In genomic region chr5:179840321-179840720, GRCh38 we compare ENCODE assay signal across 26 cellular contexts. TPM values are rescaled to one million over a fixed set of nuclear protein-coding genes. Genes with fewer than 3 reads are reported as not detected.
DNase-seq lines count a peak whose midpoint lies in the region; ATAC-seq and TF ChIP-seq lines count a peak whose summit lies in the region.
"Had no signal": no experiment of that assay in that cellular context is flagged by ENCODE, and none has a peak within 500 bp of the region (broad histone marks: within the 10 kb centered on the region; RNA-seq: fewer than 3 reads in every experiment).

No MANE protein-coding gene starts in this region.

- H3K27ac ChIP-seq in thyroid gland = no peak overlapping the region
- H3K27ac ChIP-seq: BLaER1 treated with 17β-estradiol and CSF1 and Interleukin-3, amounts not matched to agents 10 nM and 100 nM; cardiac muscle cell; neutrophil; upper lobe of right lung had no signal

- intact Hi-C loops in activated naive CD4-positive, alpha-beta T cell treated with anti-CD3 and anti-CD28 coated beads for 36 hours (cut with micrococcal nuclease) = no loop called here
- intact Hi-C loops in left colon (cut with DNase I, micrococcal nuclease) = no loop called here
- intact Hi-C loops in thyroid gland (cut with DNase I) = no loop called here
- intact Hi-C loops in activated CD4-positive, alpha-beta memory T cell treated with anti-CD3 and anti-CD28 coated beads for 36 hours (cut with micrococcal nuclease) = no loop called here

- WGBS in thyroid gland, 2 donors = 90 to 94% methylated on average over 11 of the region's 11 CpGs

- H3K9me3 Mint-ChIP-seq in activated naive CD4-positive, alpha-beta T cell treated with anti-CD3 and anti-CD28 coated beads for 36 hours = peaks cover 3% of the 10 kb centered on the region
- peaks cover 3% of the 10 kb centered on the region for H3K9me3 Mint-ChIP-seq in activated naive CD4-positive, alpha-beta T cell treated with anti-CD3 and anti-CD28 coated beads, Interleukin-2, amount 10 ng/mL, durations not matched to agents 7 days and 5 days
- peaks cover 0 to 4% (median 0%) of the 10 kb centered on the region in 3 donors for H3K9me3 Mint-ChIP-seq in IgD-negative memory B cell
- H3K9me3 Mint-ChIP-seq in progenitor cell of endocrine pancreas (ENCODE audit: low read depth) = peaks cover 5% of the 10 kb centered on the region
- peaks cover 4% of the 10 kb centered on the region for H3K9me3 Mint-ChIP-seq in activated CD4-positive, alpha-beta memory T cell treated with anti-CD3 and anti-CD28 coated beads for 36 hours

- no peak overlapping the region for H3K4me3 ChIP-seq in thyroid gland (replicated peaks in 1 of 3)
- H3K4me3 ChIP-seq: BLaER1 treated with 17β-estradiol and CSF1 and Interleukin-3, amounts not matched to agents 10 nM and 100 nM; cardiac muscle cell; heart right ventricle; mucosa of descending colon; upper lobe of right lung had no signal

- peaks cover 29% of the 10 kb centered on the region for H3K36me3 Mint-ChIP-seq in activated naive CD4-positive, alpha-beta T cell treated with anti-CD3 and anti-CD28 coated beads for 36 hours (ENCODE audit: low read depth)
- peaks cover 29% of the 10 kb centered on the region for H3K36me3 Mint-ChIP-seq in activated naive CD4-positive, alpha-beta T cell treated with anti-CD3 and anti-CD28 coated beads, Interleukin-2, amount 10 ng/mL, durations not matched to agents 7 days and 5 days
- H3K36me3 Mint-ChIP-seq in IgD-negative memory B cell (peaks cover 6% of the 10 kb centered on the region), progenitor cell of endocrine pancreas (ENCODE audit: insufficient read depth) (peaks cover 48% of the 10 kb centered on the region)
- H3K36me3 Mint-ChIP-seq in activated CD4-positive, alpha-beta memory T cell treated with anti-CD3 and anti-CD28 coated beads for 36 hours = peaks cover 36% of the 10 kb centered on the region

- peak overlapping the region; percentile 32 for H3K27ac Mint-ChIP-seq in activated naive CD4-positive, alpha-beta T cell treated with anti-CD3 and anti-CD28 coated beads for 36 hours
- H3K27ac Mint-ChIP-seq in activated naive CD4-positive, alpha-beta T cell treated with anti-CD3 and anti-CD28 coated beads, Interleukin-2, amount 10 ng/mL, durations not matched to agents 7 days and 5 days = no peak overlapping the region
- H3K27ac Mint-ChIP-seq in IgD-negative memory B cell (peak overlapping the region in 2 of 3 donors; percentile 47 to 53), progenitor cell of endocrine pancreas (peak overlapping the region; percentile 41)
- no peak overlapping the region for H3K27ac Mint-ChIP-seq in activated CD4-positive, alpha-beta memory T cell treated with anti-CD3 and anti-CD28 coated beads for 36 hours

- H3K4me3 Mint-ChIP-seq in activated naive CD4-positive, alpha-beta T cell treated with anti-CD3 and anti-CD28 coated beads for 36 hours = no peak overlapping the region
- no peak overlapping the region for H3K4me3 Mint-ChIP-seq in activated naive CD4-positive, alpha-beta T cell treated with anti-CD3 and anti-CD28 coated beads, Interleukin-2, amount 10 ng/mL, durations not matched to agents 7 days and 5 days
- H3K4me3 Mint-ChIP-seq in IgD-negative memory B cell (peak overlapping the region in 1 of 4 donors; percentile 41), progenitor cell of endocrine pancreas (ENCODE audit: low read depth) (no peak overlapping the region)
- H3K4me3 Mint-ChIP-seq in activated CD4-positive, alpha-beta memory T cell treated with anti-CD3 and anti-CD28 coated beads for 36 hours = no peak overlapping the region
- H3K4me3 Mint-ChIP-seq: dendritic cell treated with granulocyte-macrophage colony-stimulating factor and Interleukin-4, amounts not matched to agents 40 ng/mL and 50 ng/mL, for 4 days; T-cell had no signal

- TF ChIP-seq POLR2A in thyroid gland (IDR thresholded peaks at IDR 0.05) = no peak

- POLR2A ChIA-PET in activated CD4-positive, alpha-beta memory T cell treated with anti-CD3 and anti-CD28 coated beads for 36 hours (lab: Charles Lee) = no interaction called here

- no peaks in the 10 kb centered on the region for H3K27me3 Mint-ChIP-seq in activated naive CD4-positive, alpha-beta T cell treated with anti-CD3 and anti-CD28 coated beads for 36 hours (ENCODE audit: low read depth)
- H3K27me3 Mint-ChIP-seq in activated naive CD4-positive, alpha-beta T cell treated with anti-CD3 and anti-CD28 coated beads, Interleukin-2, amount 10 ng/mL, durations not matched to agents 7 days and 5 days = no peaks in the 10 kb centered on the region
- H3K27me3 Mint-ChIP-seq in IgD-negative memory B cell (no peaks in the 10 kb centered on the region), progenitor cell of endocrine pancreas (no peaks in the 10 kb centered on the region)
- no peaks in the 10 kb centered on the region for H3K27me3 Mint-ChIP-seq in activated CD4-positive, alpha-beta memory T cell treated with anti-CD3 and anti-CD28 coated beads for 36 hours
- H3K27me3 Mint-ChIP-seq: dendritic cell treated with granulocyte-macrophage colony-stimulating factor and Interleukin-4, amounts not matched to agents 40 ng/mL and 50 ng/mL, for 4 days; T-cell had no signal

- peaks cover 31 to 32% of the 10 kb centered on the region in 2 donors for H3K36me3 ChIP-seq in thyroid gland

- DNase-seq in activated naive CD4-positive, alpha-beta T cell treated with anti-CD3 and anti-CD28 coated beads for 36 hours = no peak
- DNase-seq in activated naive CD4-positive, alpha-beta T cell treated with anti-CD3 and anti-CD28 coated beads, Interleukin-2, amount 10 ng/mL, durations not matched to agents 7 days and 5 days = no peak
- DNase-seq in left colon = no peak
- no peak for DNase-seq in progenitor cell of endocrine pancreas (ENCODE audit: low spot score, unreplicated experiment)
- no peak for DNase-seq in thyroid gland
- no peak for DNase-seq in activated CD4-positive, alpha-beta memory T cell treated with anti-CD3 and anti-CD28 coated beads for 36 hours
- DNase-seq in midbrain (lab: John Stamatoyannopoulos, UW) = no peak
- DNase-seq: activated CD4-positive, alpha-beta T cell treated with anti-CD3 and anti-CD28 coated beads for 48 hours; activated CD8-positive, alpha-beta memory T cell treated with anti-CD3 and anti-CD28 coated beads, Interleukin-2, amount 50 U/mL, for 4 hours; activated gamma-delta T cell; heart right ventricle; mucosa of descending colon; NCI-H1092 treated with DMSO at 0.1 percent for 48 hours; NCI-H1930; NCI-H82; retina; SHP77; stimulated activated CD4-positive, alpha-beta T cell treated with anti-CD3 and anti-CD28 coated beads, Interleukin-12 subunit alpha, Interleukin-12 subunit beta, amount 100 ng/mL, for 4 hours; T-cell; upper lobe of right lung had no signal

- no peaks in the 10 kb centered on the region for H3K27me3 ChIP-seq in thyroid gland
- H3K27me3 ChIP-seq: BLaER1 treated with 17β-estradiol and CSF1 and Interleukin-3, amounts not matched to agents 10 nM and 100 nM; cardiac muscle cell; heart right ventricle; neutrophil; upper lobe of right lung had no signal

- peaks cover 15% of the 10 kb centered on the region for H3K4me1 Mint-ChIP-seq in activated naive CD4-positive, alpha-beta T cell treated with anti-CD3 and anti-CD28 coated beads for 36 hours (ENCODE audit: low read depth)
- peaks cover 16% of the 10 kb centered on the region for H3K4me1 Mint-ChIP-seq in activated naive CD4-positive, alpha-beta T cell treated with anti-CD3 and anti-CD28 coated beads, Interleukin-2, amount 10 ng/mL, durations not matched to agents 7 days and 5 days
- H3K4me1 Mint-ChIP-seq in IgD-negative memory B cell (peaks cover 5 to 10% (median 5%) of the 10 kb centered on the region in 3 donors), progenitor cell of endocrine pancreas (ENCODE audit: low read depth) (no peaks in the 10 kb centered on the region)
- H3K4me1 Mint-ChIP-seq in activated CD4-positive, alpha-beta memory T cell treated with anti-CD3 and anti-CD28 coated beads for 36 hours (ENCODE audit: low read depth) = peaks cover 18% of the 10 kb centered on the region

- H3K4me1 ChIP-seq in thyroid gland = peaks cover 0 to 4% of the 10 kb centered on the region in 2 donors

- peak; percentile 3 for ATAC-seq in left colon
- ATAC-seq: T-cell had no signal

- TF ChIP-seq CTCF in progenitor cell of endocrine pancreas (IDR thresholded peaks at IDR 0.05; ENCODE audit: unreplicated experiment) (no peak), thyroid gland (IDR thresholded peaks at IDR 0.05) (no peak)

- no peaks in the 10 kb centered on the region for H3K9me3 ChIP-seq in thyroid gland
- H3K9me3 ChIP-seq: neutrophil had no signal

- CTCF ChIA-PET in activated naive CD4-positive, alpha-beta T cell treated with anti-CD3 and anti-CD28 coated beads for 36 hours (lab: Charles Lee) = no interaction called here
- CTCF ChIA-PET in activated naive CD4-positive, alpha-beta T cell treated with anti-CD3 and anti-CD28 coated beads, Interleukin-2, amount 10 ng/mL, durations not matched to agents 7 days and 5 days (lab: Charles Lee) = no interaction called here
- CTCF ChIA-PET in activated CD4-positive, alpha-beta memory T cell treated with anti-CD3 and anti-CD28 coated beads for 36 hours (lab: Charles Lee) = interaction anchor here (1.1 kb wide), 1 partner anchor 27 kb away, joined by 3 read pairs; no protein-coding TSS in a partner anchor

RNA-seq across cellular contexts. Expression of gene MRNIP, which starts 18.3 kb away (rescaled TPM):
- total RNA-seq in activated naive CD4-positive, alpha-beta T cell treated with anti-CD3 and anti-CD28 coated beads for 36 hours = 10 to 100 TPM; 16.2 to 16.3 TPM
- polyA plus RNA-seq in IgD-negative memory B cell = 26.2 TPM
- total RNA-seq in left colon (10 to 100 TPM; 16.6 to 18.9 TPM), progenitor cell of endocrine pancreas (61.4 and 63.4 TPM in 2 replicates), thyroid gland (10 to 100 TPM; 37.1 to 68.2 (median 52.1) TPM)
- total RNA-seq in activated CD4-positive, alpha-beta memory T cell treated with anti-CD3 and anti-CD28 coated beads for 36 hours = 10 to 100 TPM; 19.8 to 24.9 TPM

RNA-seq across cellular contexts. Expression of gene SQSTM1, which starts 19.6 kb away (rescaled TPM):
- total RNA-seq in activated naive CD4-positive, alpha-beta T cell treated with anti-CD3 and anti-CD28 coated beads for 36 hours = 100 to 1,000 TPM; 109 to 114 TPM
- 225 TPM for polyA plus RNA-seq in IgD-negative memory B cell
- total RNA-seq in left colon = 100 to 1,000 TPM; 200 to 355 TPM
- 113 and 139 TPM in 2 replicates for total RNA-seq in progenitor cell of endocrine pancreas
- total RNA-seq in thyroid gland = 1,000 to 10,000 TPM in 1 of 4 donors, 100 to 1,000 TPM in 3; 649 to 1,146 (median 971) TPM
- 100 to 1,000 TPM; 127 to 130 TPM for total RNA-seq in activated CD4-positive, alpha-beta memory T cell treated with anti-CD3 and anti-CD28 coated beads for 36 hours

RNA-seq across cellular contexts. Expression of gene MGAT4B, which starts 33.7 kb away (rescaled TPM):
- total RNA-seq in activated naive CD4-positive, alpha-beta T cell treated with anti-CD3 and anti-CD28 coated beads for 36 hours = 10 to 100 TPM; 57.7 to 59.9 TPM
- 12.0 TPM for polyA plus RNA-seq in IgD-negative memory B cell
- total RNA-seq in left colon (100 to 1,000 TPM; 465 to 474 TPM), progenitor cell of endocrine pancreas (159 and 171 TPM in 2 replicates), thyroid gland (100 to 1,000 TPM in 2 of 4 donors, 10 to 100 TPM in 2; 83.6 to 108 (median 102) TPM)
- 10 to 100 TPM; 95.8 to 96.8 TPM for total RNA-seq in activated CD4-positive, alpha-beta memory T cell treated with anti-CD3 and anti-CD28 coated beads for 36 hours

RNA-seq across cellular contexts. Expression of gene LTC4S, which starts 46.5 kb away (rescaled TPM):
- under 1 TPM in 1 of 2 experiments, not detected in 1; 0.79 TPM for total RNA-seq in activated naive CD4-positive, alpha-beta T cell treated with anti-CD3 and anti-CD28 coated beads for 36 hours
- 0.80 TPM for polyA plus RNA-seq in IgD-negative memory B cell
- total RNA-seq in left colon (1 to 10 TPM; 4.2 to 8.7 TPM), progenitor cell of endocrine pancreas (5.5 and 6.9 TPM in 2 replicates), thyroid gland (10 to 100 TPM in 2 of 4 donors, 1 to 10 TPM in 2; 6.4 to 28.2 (median 15.9) TPM)
- total RNA-seq in activated CD4-positive, alpha-beta memory T cell treated with anti-CD3 and anti-CD28 coated beads for 36 hours = 1 to 10 TPM in 1 of 2 experiments, under 1 TPM in 1; 0.48 to 1.1 TPM
- total RNA-seq: Daoy had no signal

Comparison
In these comparisons a context has a peak if more than half of its experiments do, and no peak if none do; other contexts are left out.
1. H3K27ac Mint-ChIP-seq: peak in activated naive CD4-positive, alpha-beta T cell treated with anti-CD3 and anti-CD28 coated beads for 36 hours (single experiment), IgD-negative memory B cell (2 of 3) and progenitor cell of endocrine pancreas (single experiment); none in activated naive CD4-positive, alpha-beta T cell treated with anti-CD3 and anti-CD28 coated beads, Interleukin-2, amount 10 ng/mL, durations not matched to agents 7 days and 5 days (single experiment) and activated CD4-positive, alpha-beta memory T cell treated with anti-CD3 and anti-CD28 coated beads for 36 hours (single experiment).